Comparison of ENCODE assay signal across 8 cellular contexts in the genomic region with DNA sequence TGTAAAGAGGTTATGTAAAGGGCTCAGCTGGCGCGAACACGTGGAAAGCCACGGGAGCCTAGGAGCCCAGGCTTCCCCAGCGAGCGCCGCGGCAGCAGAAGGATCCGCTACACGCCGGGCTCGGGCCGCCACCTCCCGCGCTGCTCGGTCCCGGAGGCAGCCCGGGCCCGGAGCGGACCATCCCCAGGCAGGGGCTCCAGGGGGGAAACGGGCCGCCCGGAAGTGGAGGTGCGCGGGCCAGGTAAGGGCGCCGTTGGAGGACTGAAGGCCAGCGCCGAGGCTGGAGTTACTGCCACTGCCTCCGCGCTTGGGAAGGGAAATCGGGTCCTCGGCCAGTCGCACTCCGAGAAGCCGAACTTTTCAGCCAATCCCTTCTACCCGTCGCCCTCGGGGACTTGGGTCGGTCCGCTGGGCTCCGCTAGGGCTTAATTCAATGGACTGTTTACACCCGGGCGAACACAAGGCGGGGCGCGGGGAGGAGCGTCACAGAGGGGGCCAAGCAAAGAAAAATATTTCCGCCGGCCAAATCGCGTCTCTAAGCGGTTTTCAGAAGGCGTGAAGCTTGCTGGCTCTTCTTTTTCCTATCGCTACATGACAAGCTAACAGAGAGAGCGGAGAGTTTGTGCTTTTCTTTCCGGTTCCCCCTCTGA. TPM values are rescaled to one million over a fixed set of nuclear protein-coding genes. Genes with fewer than 3 reads are reported as not detected.
DNase-seq lines count a peak whose midpoint lies in the region; ATAC-seq, FAIRE-seq and TF ChIP-seq lines count a peak whose summit lies in the region.

No MANE protein-coding gene starts in this region.

- peaks cover 43% of the 10 kb centered on the region for H3K79me2 ChIP-seq in smooth muscle cell (ENCODE audit: low read depth)

- under 1% methylated on average over 57 of the region's 57 CpGs for WGBS in smooth muscle cell (ENCODE audit: low lambda C conversion rate)

- H3K9me3 ChIP-seq in smooth muscle cell (replicated peaks; ENCODE audit: low read depth) = no peaks in the 10 kb centered on the region

- peaks cover 14% of the 10 kb centered on the region for H3K36me3 Mint-ChIP-seq in WTC11

- H3K36me3 ChIP-seq in bronchial epithelial cell (ENCODE audit: control insufficient read depth, insufficient read depth, low read length) (peaks cover 1% of the 10 kb centered on the region), smooth muscle cell (ENCODE audit: low read depth) (no peaks in the 10 kb centered on the region)

- CTCF ChIA-PET in WTC11 (lab: Charles Lee) = interaction anchor here (0.6 to 4.6 kb wide), 9 partner anchors 9 to 325 kb away, joined by 3 to 21 read pairs (median 4); no protein-coding TSS in a partner anchor

- H4K20me1 ChIP-seq in smooth muscle cell (ENCODE audit: low read depth) = peaks cover 39% of the 10 kb centered on the region

- H3K27ac Mint-ChIP-seq in WTC11 = peak overlapping the region; percentile 100

- DNase-seq in AG09319 (ENCODE audit: extremely low read depth, low read depth) (peak; percentile 87), NCI-H2227 treated with DMSO at 0.1 percent for 48 hours (lab: John Stamatoyannopoulos, UW) (peak; percentile 97), WTC11 (ENCODE audit: low spot score) (peak; percentile 87), bronchial epithelial cell (ENCODE audit: low read depth) (peak; percentile 76), iPS-NIHi7 (ENCODE audit: extremely low spot score) (peak; percentile 91), smooth muscle cell (lab: John Stamatoyannopoulos, UW; ENCODE audit: unreplicated experiment) (peak; percentile 87)

- peak overlapping the region; percentile 99 for H3K4me2 ChIP-seq in smooth muscle cell

- H3F3A ChIP-seq in smooth muscle cell (ENCODE audit: low read depth) = no peaks in the 10 kb centered on the region

- H3K4me1 ChIP-seq in smooth muscle cell (ENCODE audit: low read depth) = peaks cover 19% of the 10 kb centered on the region

- H3K27me3 ChIP-seq in bronchial epithelial cell (ENCODE audit: control insufficient read depth, insufficient read depth, low read length) (no peaks in the 10 kb centered on the region), smooth muscle cell (ENCODE audit: low read depth) (no peaks in the 10 kb centered on the region)

- peak; percentile 71 for ATAC-seq in GM19025 (IDR thresholded peaks at IDR 0.05; ENCODE audit: low read depth, unreplicated experiment)
- peak; percentile 73 for ATAC-seq in HG03196 (IDR thresholded peaks at IDR 0.05; ENCODE audit: unreplicated experiment)
- peak; percentile 83 for ATAC-seq in WTC11

- H2AFZ ChIP-seq in smooth muscle cell (ENCODE audit: low read depth) = peak overlapping the region; percentile 48

- TF ChIP-seq CTCF in AG09319 (IDR thresholded peaks at IDR 0.05; ENCODE audit: low read depth, low read length) = no peak
- no peak for TF ChIP-seq CTCF in WTC11 (IDR thresholded peaks at IDR 0.05)
- no peak for TF ChIP-seq CTCF in bronchial epithelial cell (IDR thresholded peaks at IDR 0.05; ENCODE audit: insufficient read depth, low read length, severe bottlenecking)
- TF ChIP-seq CTCF in smooth muscle cell (IDR thresholded peaks at IDR 0.05; ENCODE audit: borderline replicate concordance, insufficient read depth, poor library complexity, severe bottlenecking) = no peak

- H3K27ac ChIP-seq in smooth muscle cell (ENCODE audit: low read depth) = peak overlapping the region; percentile 97

- peak overlapping the region; percentile 100 for H3K9ac ChIP-seq in smooth muscle cell (ENCODE audit: low read depth)

- peaks cover 43% of the 10 kb centered on the region for H3K4me1 Mint-ChIP-seq in WTC11

- FAIRE-seq in bronchial epithelial cell (lab: Jason Lieb, UNC) = no peak

- H3K4me3 ChIP-seq in bronchial epithelial cell (ENCODE audit: low read depth, low read length) = peak overlapping the region; percentile 83
- H3K4me3 ChIP-seq in smooth muscle cell = peak overlapping the region; percentile 90

- H3K9me3 Mint-ChIP-seq in WTC11 = no peaks in the 10 kb centered on the region

- peak overlapping the region; percentile 83 for H3K4me3 Mint-ChIP-seq in WTC11

- no peaks in the 10 kb centered on the region for H3K27me3 Mint-ChIP-seq in WTC11 (ENCODE audit: low read depth)

- POLR2A ChIA-PET in WTC11 (lab: Charles Lee) = interaction anchor here (2.0 to 2.1 kb wide), 2 partner anchors 29 to 155 kb away, joined by 4 to 10 read pairs; no protein-coding TSS in a partner anchor

TF ChIP-seq in WTC11, 78 proteins besides CTCF, POLR2A, EP300 and RAD21 (continues in another document):
- no peak for TF ChIP-seq RELA (CRISPR knock-in tag; IDR thresholded peaks at IDR 0.05; ENCODE audit: borderline replicate concordance)
- peak; percentile 39; the same call in 1 of the 2 replicates for TF ChIP-seq FOXP4 (CRISPR knock-in tag; IDR thresholded peaks at IDR 0.05)
- TF ChIP-seq KAT7 (CRISPR knock-in tag; IDR thresholded peaks at IDR 0.05; ENCODE audit: borderline replicate concordance) = no peak
- TF ChIP-seq ETV6 (CRISPR knock-in tag; IDR thresholded peaks at IDR 0.05) = no peak
- TF ChIP-seq GABPB1 (CRISPR knock-in tag; IDR thresholded peaks at IDR 0.05) = peak; percentile 59; the same call in 1 of the 2 replicates
- TF ChIP-seq JUN (CRISPR knock-in tag; IDR thresholded peaks at IDR 0.05) = peak; percentile 77
- no peak for TF ChIP-seq ZNF317 (CRISPR knock-in tag; IDR thresholded peaks at IDR 0.05; ENCODE audit: borderline replicate concordance, low read depth)
- TF ChIP-seq SMAD4 (CRISPR knock-in tag; IDR thresholded peaks at IDR 0.05) = 0 out of 2 replicates have a peak, but pooled peaks have one; percentile 59
- TF ChIP-seq, protein P1, sequence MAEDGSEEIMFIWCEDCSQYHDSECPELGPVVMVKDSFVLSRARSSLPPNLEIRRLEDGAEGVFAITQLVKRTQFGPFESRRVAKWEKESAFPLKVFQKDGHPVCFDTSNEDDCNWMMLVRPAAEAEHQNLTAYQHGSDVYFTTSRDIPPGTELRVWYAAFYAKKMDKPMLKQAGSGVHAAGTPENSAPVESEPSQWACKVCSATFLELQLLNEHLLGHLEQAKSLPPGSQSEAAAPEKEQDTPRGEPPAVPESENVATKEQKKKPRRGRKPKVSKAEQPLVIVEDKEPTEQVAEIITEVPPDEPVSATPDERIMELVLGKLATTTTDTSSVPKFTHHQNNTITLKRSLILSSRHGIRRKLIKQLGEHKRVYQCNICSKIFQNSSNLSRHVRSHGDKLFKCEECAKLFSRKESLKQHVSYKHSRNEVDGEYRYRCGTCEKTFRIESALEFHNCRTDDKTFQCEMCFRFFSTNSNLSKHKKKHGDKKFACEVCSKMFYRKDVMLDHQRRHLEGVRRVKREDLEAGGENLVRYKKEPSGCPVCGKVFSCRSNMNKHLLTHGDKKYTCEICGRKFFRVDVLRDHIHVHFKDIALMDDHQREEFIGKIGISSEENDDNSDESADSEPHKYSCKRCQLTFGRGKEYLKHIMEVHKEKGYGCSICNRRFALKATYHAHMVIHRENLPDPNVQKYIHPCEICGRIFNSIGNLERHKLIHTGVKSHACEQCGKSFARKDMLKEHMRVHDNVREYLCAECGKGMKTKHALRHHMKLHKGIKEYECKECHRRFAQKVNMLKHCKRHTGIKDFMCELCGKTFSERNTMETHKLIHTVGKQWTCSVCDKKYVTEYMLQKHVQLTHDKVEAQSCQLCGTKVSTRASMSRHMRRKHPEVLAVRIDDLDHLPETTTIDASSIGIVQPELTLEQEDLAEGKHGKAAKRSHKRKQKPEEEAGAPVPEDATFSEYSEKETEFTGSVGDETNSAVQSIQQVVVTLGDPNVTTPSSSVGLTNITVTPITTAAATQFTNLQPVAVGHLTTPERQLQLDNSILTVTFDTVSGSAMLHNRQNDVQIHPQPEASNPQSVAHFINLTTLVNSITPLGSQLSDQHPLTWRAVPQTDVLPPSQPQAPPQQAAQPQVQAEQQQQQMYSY (CRISPR knock-in tag; IDR thresholded peaks at IDR 0.05) = 0 out of 2 replicates have a peak, but pooled peaks have one; percentile 8
- TF ChIP-seq, protein P2, sequence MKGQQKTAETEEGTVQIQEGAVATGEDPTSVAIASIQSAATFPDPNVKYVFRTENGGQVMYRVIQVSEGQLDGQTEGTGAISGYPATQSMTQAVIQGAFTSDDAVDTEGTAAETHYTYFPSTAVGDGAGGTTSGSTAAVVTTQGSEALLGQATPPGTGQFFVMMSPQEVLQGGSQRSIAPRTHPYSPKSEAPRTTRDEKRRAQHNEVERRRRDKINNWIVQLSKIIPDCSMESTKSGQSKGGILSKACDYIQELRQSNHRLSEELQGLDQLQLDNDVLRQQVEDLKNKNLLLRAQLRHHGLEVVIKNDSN (CRISPR knock-in tag; IDR thresholded peaks at IDR 0.05) = no peak; the same call in 1 of the 2 replicates
- TF ChIP-seq TCF7 (CRISPR knock-in tag; IDR thresholded peaks at IDR 0.05; ENCODE audit: low read depth) = no peak
- TF ChIP-seq, protein P3, sequence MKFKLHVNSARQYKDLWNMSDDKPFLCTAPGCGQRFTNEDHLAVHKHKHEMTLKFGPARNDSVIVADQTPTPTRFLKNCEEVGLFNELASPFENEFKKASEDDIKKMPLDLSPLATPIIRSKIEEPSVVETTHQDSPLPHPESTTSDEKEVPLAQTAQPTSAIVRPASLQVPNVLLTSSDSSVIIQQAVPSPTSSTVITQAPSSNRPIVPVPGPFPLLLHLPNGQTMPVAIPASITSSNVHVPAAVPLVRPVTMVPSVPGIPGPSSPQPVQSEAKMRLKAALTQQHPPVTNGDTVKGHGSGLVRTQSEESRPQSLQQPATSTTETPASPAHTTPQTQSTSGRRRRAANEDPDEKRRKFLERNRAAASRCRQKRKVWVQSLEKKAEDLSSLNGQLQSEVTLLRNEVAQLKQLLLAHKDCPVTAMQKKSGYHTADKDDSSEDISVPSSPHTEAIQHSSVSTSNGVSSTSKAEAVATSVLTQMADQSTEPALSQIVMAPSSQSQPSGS (CRISPR knock-in tag; IDR thresholded peaks at IDR 0.05; ENCODE audit: borderline replicate concordance, low read depth) = no peak
- TF ChIP-seq NFE2L1 (CRISPR knock-in tag; IDR thresholded peaks at IDR 0.05) = no peak

RNA-seq across cellular contexts. Expression of gene STK35, which starts 0.4 kb away (rescaled TPM):
- 35.8 to 37.2 TPM (median 35.9 TPM) in 3 replicates for total RNA-seq in WTC11 (2021)
- 20.0 TPM in 2 replicates for total RNA-seq in bronchial epithelial cell
- total RNA-seq in smooth muscle cell = 14.6 and 15.6 TPM in 2 replicates
- 9.6 and 11.3 TPM in 2 replicates for polyA plus RNA-seq in smooth muscle cell

Comparison
In these comparisons a context has a peak if more than half of its experiments do, and no peak if none do; other contexts are left out.
1. Peak in every context shown above with its lines: DNase-seq, ATAC-seq, H3K4me3 ChIP-seq and H3K27ac ChIP-seq.